ENCODE assay signal across 16 cellular contexts in genomic region chrX:37425370-37425769, GRCh38.
DNase-seq lines count a peak whose midpoint lies in the region; TF ChIP-seq lines count a peak whose summit lies in the region.
"Had no signal": no experiment of that assay in that cellular context is flagged by ENCODE, and none has a peak within 500 bp of the region (broad histone marks: within the 10 kb centered on the region; RNA-seq: fewer than 3 reads in every experiment).

No MANE protein-coding gene starts in this region.

- CTCF ChIA-PET in AG04450 (lab: Charles Lee) = no interaction called here

- H3K36me3 ChIP-seq in brain microvascular endothelial cell (replicated peaks) = no peaks in the 10 kb centered on the region

- peaks cover 8% of the 10 kb centered on the region; the same call in 1 of the 2 replicates for H3K36me3 Mint-ChIP-seq in HFFc6 (ENCODE audit: low read depth)

- H3K4me3 ChIP-seq in AG04450 (ENCODE audit: low read depth, low read length) = no peak overlapping the region
- no peak overlapping the region for H3K4me3 ChIP-seq in brain microvascular endothelial cell (ENCODE audit: low read depth, low read length)

- H3K27ac Mint-ChIP-seq in HFFc6 = no peak overlapping the region
- H3K27ac Mint-ChIP-seq: B cell; CD4-positive, alpha-beta T cell had no signal

- TF ChIP-seq CTCF in AG04450 (IDR thresholded peaks at IDR 0.05; ENCODE audit: low read depth, low read length) = no peak
- no peak for TF ChIP-seq CTCF in HFFc6 (IDR thresholded peaks at IDR 0.05)
- no peak for TF ChIP-seq CTCF in brain microvascular endothelial cell (IDR thresholded peaks at IDR 0.05; ENCODE audit: low read depth, low read length, missing control alignments)
- no peak for TF ChIP-seq CTCF in GM20000 (IDR thresholded peaks at IDR 0.05; ENCODE audit: extremely low read depth, missing control alignments)

- H3K9me3 ChIP-seq in AG04450 (ENCODE audit: control insufficient read depth, insufficient read depth, low read length) = no peaks in the 10 kb centered on the region

- H3K27ac ChIP-seq in AG04450 (ENCODE audit: low read depth, low read length) (peak overlapping the region; percentile 21), brain microvascular endothelial cell (peak overlapping the region; percentile 57)

- H3K4me1 Mint-ChIP-seq in HFFc6 (ENCODE audit: low read depth) = peaks cover 19% of the 10 kb centered on the region
- H3K4me1 Mint-ChIP-seq: B cell had no signal

- in situ Hi-C loops in brain microvascular endothelial cell (cut with HindIII; ENCODE audit: low pct_ligation_motif_present, low sequenced_read_pairs) = no loop called here

- POLR2A ChIA-PET in AG04450 (lab: Yijun Ruan, JAX) = interaction anchor here (1.5 kb wide), 1 partner anchor 76 kb away, joined by 5 read pairs; the partner anchor contains the start of gene PRRG1

- no peak overlapping the region for H3K4me3 Mint-ChIP-seq in HFFc6
- H3K4me3 Mint-ChIP-seq: B cell; CD4-positive, alpha-beta T cell had no signal

- no peaks in the 10 kb centered on the region for H3K9me3 Mint-ChIP-seq in HFFc6
- H3K9me3 Mint-ChIP-seq: CD4-positive, alpha-beta T cell had no signal

- DNase-seq in AG04450 (ENCODE audit: low read depth, low spot score) (no peak), HFFc6 (peak; percentile 8), brain microvascular endothelial cell (peak; percentile 40), myocyte (ENCODE audit: low read depth) (peak; percentile 37), ureter (ENCODE audit: low spot score) (no peak), posterior cingulate gyrus (no peak), GM20000 (ENCODE audit: low spot score) (no peak)
- DNase-seq: ACHN; CD4-positive, alpha-beta T cell; DMS79 treated with DMSO at 0.1 percent for 48 hours; GF-D8; NCI-H146; NCI-H2081 treated with DMSO at 0.1 percent for 48 hours; NCI-H69; PC-3 had no signal

- intact Hi-C loops in posterior cingulate gyrus (cut with DNase I) = no loop called here

- peaks cover under 1% of the 10 kb centered on the region; the same call in 1 of the 2 replicates for H3K27me3 Mint-ChIP-seq in HFFc6 (ENCODE audit: insufficient read depth)
- H3K27me3 Mint-ChIP-seq: B cell; CD4-positive, alpha-beta T cell had no signal

- H3K27me3 ChIP-seq in AG04450 (ENCODE audit: control insufficient read depth, insufficient read depth, low read length) (no peaks in the 10 kb centered on the region), brain microvascular endothelial cell (replicated peaks) (no peaks in the 10 kb centered on the region)

Comparison
In these comparisons a context has a peak if more than half of its experiments do, and no peak if none do; other contexts are left out.
1. DNase-seq: peak in HFFc6 (single experiment), brain microvascular endothelial cell (single experiment) and myocyte (single experiment); none in AG04450 (single experiment), ureter (single experiment), posterior cingulate gyrus (0 of 10) and GM20000 (single experiment).